20 cellular contexts compared by ENCODE assay signal in the genomic region with DNA sequence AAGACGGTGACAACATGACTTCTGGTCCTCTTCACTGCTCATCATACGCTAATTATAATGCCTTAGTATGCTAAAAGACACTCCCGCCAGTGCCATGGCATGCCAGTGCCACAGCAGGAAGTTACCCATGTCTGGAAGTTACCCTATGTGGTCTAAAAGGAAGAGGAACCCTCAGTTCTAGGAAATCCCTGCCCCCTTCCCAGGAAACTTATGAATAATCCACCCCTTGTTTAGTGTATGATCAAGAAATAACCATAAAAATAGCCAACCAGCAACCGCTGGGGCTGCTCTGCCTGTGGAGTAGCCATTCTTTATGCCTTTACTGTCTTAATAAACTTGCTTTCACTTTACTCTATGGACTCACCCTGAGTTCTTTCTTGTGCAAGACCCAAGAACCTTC. TPM values are rescaled to one million over a fixed set of nuclear protein-coding genes. Genes with fewer than 3 reads are reported as not detected.
A peak's percentile ranks its signal among the peaks of the same experiment; 100 is the strongest.
DNase-seq lines count a peak whose midpoint lies in the region; ATAC-seq and TF ChIP-seq lines count a peak whose summit lies in the region.
"Had no signal": no experiment of that assay in that cellular context is flagged by ENCODE, and none has a peak within 500 bp of the region (broad histone marks: within the 10 kb centered on the region; RNA-seq: fewer than 3 reads in every experiment).

No MANE protein-coding gene starts in this region.

- peak; percentile 61 for DNase-seq in activated effector memory CD4-positive, alpha-beta T cell treated with anti-CD3 and anti-CD28 coated beads, Interleukin-2, amount 50 U/mL, for 16 hours
- no peak for DNase-seq in activated effector memory CD4-positive, alpha-beta T cell treated with Interleukin-2 at 50 U/mL for 16 hours
- DNase-seq in UCSD-AML1 (lab: John Stamatoyannopoulos, UW; ENCODE audit: unreplicated experiment), result peak; percentile 46
- peak; percentile 14 for DNase-seq in colonic mucosa
- no peak for DNase-seq in NCI-H510A treated with DMSO at 0.1 percent for 48 hours (lab: John Stamatoyannopoulos, UW)
- no peak for DNase-seq in occipital lobe (lab: John Stamatoyannopoulos, UW)
- no peak for DNase-seq in substantia nigra (lab: John Stamatoyannopoulos, UW)
- DNase-seq: activated B cell treated with CpG ODN at 0.5 μM for 24 hours; activated naive CD4-positive, alpha-beta T cell; Caco-2; effector CD4-positive, alpha-beta T cell; naive thymus-derived CD8-positive, alpha-beta T cell; NCI-H187; NCI-H510A; stimulated activated CD4-positive, alpha-beta T cell treated with anti-CD3 and anti-CD28 coated beads, Interleukin-1b, Interleukin-23, amount 100 ng/mL, for 48 hours; transverse colon had no signal

- no peak overlapping the region for H3K4me3 ChIP-seq in colonic mucosa
- H3K4me3 ChIP-seq: breast epithelium, transverse colon had no signal

- intact Hi-C loops in colonic mucosa (cut with DNase I), result no loop called here

- H3K36me3 Mint-ChIP-seq in stimulated activated memory B cell treated with anti-CD40 and anti-IgM and Interleukin-4, amounts not matched to agents 10 μg/mL and 1 μg/mL and 100 μg/mL, for 72 hours, result peaks cover 5% of the 10 kb centered on the region
- H3K36me3 Mint-ChIP-seq: naive thymus-derived CD8-positive, alpha-beta T cell had no signal

- H3K4me1 ChIP-seq in colonic mucosa, result no peaks in the 10 kb centered on the region
- H3K4me1 ChIP-seq: breast epithelium had no signal

- H3K9ac ChIP-seq in colonic mucosa (ENCODE audit: low read depth in 2 of 2, low read length in 2 of 2), result no peak overlapping the region
- H3K9ac ChIP-seq: KMS-11 had no signal

- no peaks in the 10 kb centered on the region for H3K9me3 ChIP-seq in colonic mucosa
- H3K9me3 ChIP-seq: breast epithelium, Caco-2, transverse colon had no signal

- H3K27ac ChIP-seq in colonic mucosa (no peak overlapping the region), substantia nigra (ENCODE audit: low read depth, low read length, poor library complexity, severe bottlenecking) (no peak overlapping the region)
- H3K27ac ChIP-seq: breast epithelium, KMS-11, transverse colon had no signal

- no peaks in the 10 kb centered on the region for H3K36me3 ChIP-seq in colonic mucosa
- H3K36me3 ChIP-seq: breast epithelium, transverse colon had no signal

- TF ChIP-seq CTCF in colonic mucosa (IDR thresholded peaks at IDR 0.05), result no peak

- H3K27ac Mint-ChIP-seq in stimulated activated memory B cell treated with anti-CD40 and anti-IgM and Interleukin-4, amounts not matched to agents 10 μg/mL and 1 μg/mL and 100 μg/mL, for 72 hours, result peak overlapping the region; percentile 40
- H3K27ac Mint-ChIP-seq: activated B cell treated with CpG ODN at 0.5 μM for 24 hours had no signal

- peaks cover 12% of the 10 kb centered on the region for H3K4me1 Mint-ChIP-seq in stimulated activated memory B cell treated with anti-CD40 and anti-IgM and Interleukin-4, amounts not matched to agents 10 μg/mL and 1 μg/mL and 100 μg/mL, for 72 hours
- H3K4me1 Mint-ChIP-seq: activated B cell treated with CpG ODN at 0.5 μM for 24 hours had no signal

- no peak for ATAC-seq in stimulated activated memory B cell treated with anti-CD40 and anti-IgM and Interleukin-4, amounts not matched to agents 10 μg/mL and 1 μg/mL and 100 μg/mL, for 72 hours
- ATAC-seq: naive thymus-derived CD8-positive, alpha-beta T cell; SK-N-SH treated with all-trans-retinoic acid at 6 μM for 48 hours had no signal

- H3K27me3 ChIP-seq in colonic mucosa, result no peaks in the 10 kb centered on the region
- H3K27me3 ChIP-seq: breast epithelium, transverse colon had no signal

- peaks cover 3% of the 10 kb centered on the region for H3K9me3 Mint-ChIP-seq in stimulated activated memory B cell treated with anti-CD40 and anti-IgM and Interleukin-4, amounts not matched to agents 10 μg/mL and 1 μg/mL and 100 μg/mL, for 72 hours
- H3K9me3 Mint-ChIP-seq: activated B cell treated with CpG ODN at 0.5 μM for 24 hours had no signal

- no peak overlapping the region for H3K4me3 Mint-ChIP-seq in stimulated activated memory B cell treated with anti-CD40 and anti-IgM and Interleukin-4, amounts not matched to agents 10 μg/mL and 1 μg/mL and 100 μg/mL, for 72 hours
- H3K4me3 Mint-ChIP-seq: activated B cell treated with CpG ODN at 0.5 μM for 24 hours had no signal

- H3K27me3 Mint-ChIP-seq in stimulated activated memory B cell treated with anti-CD40 and anti-IgM and Interleukin-4, amounts not matched to agents 10 μg/mL and 1 μg/mL and 100 μg/mL, for 72 hours, result no peaks in the 10 kb centered on the region
- H3K27me3 Mint-ChIP-seq: activated B cell treated with CpG ODN at 0.5 μM for 24 hours had no signal

RNA-seq across cellular contexts. Expression of gene SERPINB9, which starts 15.8 kb away (rescaled TPM):
- 1 to 10 TPM; 5.5 to 6.5 TPM for total RNA-seq in colonic mucosa
- total RNA-seq in occipital lobe, result 1.6 TPM

RNA-seq across cellular contexts. Expression of gene SERPINB6, which starts 52.4 kb away (rescaled TPM):
- 100 to 1,000 TPM; 139 to 285 TPM for total RNA-seq in colonic mucosa
- total RNA-seq in occipital lobe, result 12.3 TPM

Comparison
In these comparisons a context has a peak if more than half of its experiments do, and no peak if none do; other contexts are left out.
1. DNase-seq: peak in activated effector memory CD4-positive, alpha-beta T cell treated with anti-CD3 and anti-CD28 coated beads, Interleukin-2, amount 50 U/mL, for 16 hours (single experiment), UCSD-AML1 (single experiment) and colonic mucosa (single experiment); none in activated effector memory CD4-positive, alpha-beta T cell treated with Interleukin-2 at 50 U/mL for 16 hours (single experiment), NCI-H510A treated with DMSO at 0.1 percent for 48 hours (single experiment), occipital lobe (single experiment) and substantia nigra (0 of 49).
2. RNA of gene SERPINB6, which starts 52.4 kb away (total RNA-seq): 139 to 285 TPM in colonic mucosa; 12.3 TPM in occipital lobe (single experiment); every median in the first group is over 10 times any median in the second.